Comparison of ENCODE assay signal across 14 cellular contexts in the genomic region with DNA sequence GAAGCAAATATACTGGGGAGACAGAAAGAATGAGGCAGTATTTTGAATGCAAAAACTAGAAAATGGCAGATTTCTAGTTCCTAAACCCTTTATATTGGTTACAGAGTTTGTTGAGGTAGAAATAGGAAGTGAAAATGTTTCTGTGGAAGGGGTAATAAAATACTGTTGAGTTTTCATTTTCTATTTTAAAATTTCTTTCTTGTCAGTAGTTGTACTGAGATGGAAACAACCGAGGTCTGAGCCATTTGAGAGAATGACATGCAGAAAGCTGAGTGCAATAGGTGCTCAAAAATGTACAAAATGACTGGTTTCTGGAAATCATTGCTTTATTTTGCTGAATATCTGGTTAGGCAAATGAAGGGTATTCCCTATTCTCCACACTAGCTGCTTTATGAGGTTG.
DNase-seq lines count a peak whose midpoint lies in the region; ATAC-seq and TF ChIP-seq lines count a peak whose summit lies in the region.
"Had no signal": no experiment of that assay in that cellular context is flagged by ENCODE, and none has a peak within 500 bp of the region (broad histone marks: within the 10 kb centered on the region; RNA-seq: fewer than 3 reads in every experiment).

No MANE protein-coding gene starts in this region.

- TF ChIP-seq POLR2A in GM18505 (IDR thresholded peaks at IDR 0.05; ENCODE audit: borderline replicate concordance, extremely low read depth, insufficient read depth, insufficient read length): no peak

- DNase-seq in NCI-H2171 (lab: John Stamatoyannopoulos, UW): no peak
- DNase-seq in islet precursor cell: no peak
- DNase-seq in activated effector memory CD4-positive, alpha-beta T cell treated with anti-CD3 and anti-CD28 coated beads, Interleukin-2, amount 50 U/mL, for 16 hours: no peak
- DNase-seq in 8988T: no peak
- DNase-seq: activated CD8-positive, alpha-beta memory T cell treated with anti-CD3 and anti-CD28 coated beads, Interleukin-2, amount 10 ng/mL, durations not matched to agents 7 days and 5 days; AML-193; GDM1; HFFc6; left lung; NCI-H526 had no signal

- ATAC-seq in GM18505 (IDR thresholded peaks at IDR 0.05; ENCODE audit: unreplicated experiment) (peak; percentile 97), GM19468 (IDR thresholded peaks at IDR 0.05; ENCODE audit: extremely low read depth, unreplicated experiment) (peak; percentile 98), HG02885 (IDR thresholded peaks at IDR 0.05; ENCODE audit: poor library complexity, unreplicated experiment) (peak; percentile 98), HG03521 (IDR thresholded peaks at IDR 0.05; ENCODE audit: unreplicated experiment) (peak; percentile 94)
- ATAC-seq: activated CD8-positive, alpha-beta memory T cell treated with anti-CD3 and anti-CD28 coated beads, Interleukin-2, amount 10 ng/mL, durations not matched to agents 7 days and 5 days; left lung had no signal
